10 cellular contexts compared by ENCODE assay signal in genomic region chr1:36257375-36257767, GRCh38. TPM values are rescaled to one million over a fixed set of nuclear protein-coding genes. Genes with fewer than 3 reads are reported as not detected.
DNase-seq lines count a peak whose midpoint lies in the region; ATAC-seq and TF ChIP-seq lines count a peak whose summit lies in the region.
"Had no signal": no experiment of that assay in that cellular context is flagged by ENCODE, and none has a peak within 500 bp of the region (broad histone marks: within the 10 kb centered on the region; RNA-seq: fewer than 3 reads in every experiment).

No MANE protein-coding gene starts in this region.

- peaks cover 56% of the 10 kb centered on the region for H3K36me3 Mint-ChIP-seq in Calu3 (ENCODE audit: insufficient read depth, unreplicated experiment)
- H3K36me3 Mint-ChIP-seq in nephron progenitor cell (ENCODE audit: low read depth), result peaks cover 56% of the 10 kb centered on the region

- H3K4me3 ChIP-seq in breast epithelium, result no peak overlapping the region
- H3K4me3 ChIP-seq: esophagus muscularis mucosa had no signal

- no TSS peak for BruUV-seq in Calu3 (replicated peaks; lab: Mats Ljungman, UMichigan)

- peak overlapping the region; percentile 13 for H3K4me3 Mint-ChIP-seq in Calu3 (ENCODE audit: low read depth, unreplicated experiment)
- no peak overlapping the region for H3K4me3 Mint-ChIP-seq in nephron progenitor cell

- H3K27me3 Mint-ChIP-seq in Calu3 (ENCODE audit: unreplicated experiment) (no peaks in the 10 kb centered on the region), nephron progenitor cell (ENCODE audit: low read depth, poor library complexity) (peaks cover 6% of the 10 kb centered on the region)

- intact Hi-C loops in Calu3 (cut with micrococcal nuclease; ENCODE audit: unreplicated experiment) (no loop called here), breast epithelium (cut with DNase I; ENCODE audit: low total_unique reads) (no loop called here)

- no peaks in the 10 kb centered on the region for H3K9me3 ChIP-seq in breast epithelium
- H3K9me3 ChIP-seq: esophagus muscularis mucosa had no signal

- peak overlapping the region; percentile 81 for H3K27ac Mint-ChIP-seq in Calu3 (ENCODE audit: unreplicated experiment)
- H3K27ac Mint-ChIP-seq in nephron progenitor cell, result peak overlapping the region; percentile 65

- ATAC-seq in HG03432 (IDR thresholded peaks at IDR 0.05; ENCODE audit: unreplicated experiment) (peak; percentile 72), HG02973 (IDR thresholded peaks at IDR 0.05; ENCODE audit: unreplicated experiment) (no peak)

- no peaks in the 10 kb centered on the region for H3K9me3 Mint-ChIP-seq in Calu3 (ENCODE audit: low read depth, unreplicated experiment)
- H3K9me3 Mint-ChIP-seq in nephron progenitor cell, result no peaks in the 10 kb centered on the region

- TF ChIP-seq CTCF in Calu3 (IDR thresholded peaks at IDR 0.05; ENCODE audit: unreplicated experiment) (no peak), breast epithelium (IDR thresholded peaks at IDR 0.05) (no peak), nephron progenitor cell (IDR thresholded peaks at IDR 0.05) (no peak)

- CTCF ChIA-PET in Calu3 (lab: Charles Lee), result no interaction called here

- no peaks in the 10 kb centered on the region for H3K27me3 ChIP-seq in breast epithelium
- H3K27me3 ChIP-seq: esophagus muscularis mucosa had no signal

- peak overlapping the region; percentile 50 to 73 for H3K27ac ChIP-seq in breast epithelium
- H3K27ac ChIP-seq: esophagus muscularis mucosa had no signal

- no peaks in the 10 kb centered on the region for H3K36me3 ChIP-seq in breast epithelium

- H3K4me1 Mint-ChIP-seq in Calu3 (ENCODE audit: low read depth, unreplicated experiment) (peaks cover 37% of the 10 kb centered on the region), nephron progenitor cell (peaks cover 14% of the 10 kb centered on the region)

- peak; percentile 23 for DNase-seq in Calu3
- DNase-seq in breast epithelium (ENCODE audit: low spot score in 2 of 2), result no peak
- DNase-seq in nephron progenitor cell, result no peak
- DNase-seq in GM03348 (ENCODE audit: low spot score), result no peak
- DNase-seq in DMS 273 (lab: John Stamatoyannopoulos, UW; ENCODE audit: unreplicated experiment), result no peak
- no peak for DNase-seq in NCI-H2029 treated with DMSO at 0.1 percent for 48 hours (lab: John Stamatoyannopoulos, UW)
- DNase-seq: activated naive CD4-positive, alpha-beta T cell treated with Interleukin-2 at 50 U/mL for 16 hours had no signal

- TF ChIP-seq POLR2A in breast epithelium (IDR thresholded peaks at IDR 0.05), result no peak

- H3K4me1 ChIP-seq in breast epithelium, result peaks cover 0 to 22% of the 10 kb centered on the region in 2 donors

RNA-seq across cellular contexts. Expression of gene THRAP3, which starts 33.1 kb away (rescaled TPM):
- total RNA-seq in Calu3 (2022) (97.5 and 99.4 TPM in 2 replicates), breast epithelium (100 to 1,000 TPM in 2 of 3 donors, 10 to 100 TPM in 1; 81.6 to 128 (median 122) TPM)

RNA-seq across cellular contexts. Expression of gene SH3D21, which starts 48.8 kb away (rescaled TPM):
- 12.1 and 13.2 TPM in 2 replicates for total RNA-seq in Calu3 (2022)
- 10 to 100 TPM in 2 of 3 donors, under 1 TPM in 1; 0.80 to 18.7 (median 18.0) TPM for total RNA-seq in breast epithelium
